In genomic region chr12:114667669-114668150, GRCh38 we compare ENCODE assay signal across 11 cellular contexts. TPM values are rescaled to one million over a fixed set of nuclear protein-coding genes. Genes with fewer than 3 reads are reported as not detected.
DNase-seq lines count a peak whose midpoint lies in the region; ATAC-seq and TF ChIP-seq lines count a peak whose summit lies in the region.
"Had no signal": no experiment of that assay in that cellular context is flagged by ENCODE, and none has a peak within 500 bp of the region (broad histone marks: within the 10 kb centered on the region; RNA-seq: fewer than 3 reads in every experiment).

No MANE protein-coding gene starts in this region.

- no peaks in the 10 kb centered on the region for H3F3A ChIP-seq in MM.1S (ENCODE audit: insufficient read depth, low read length)

- TF ChIP-seq POLR2A in esophagus muscularis mucosa (IDR thresholded peaks at IDR 0.05; ENCODE audit: low read depth) (no peak), ovary (IDR thresholded peaks at IDR 0.05) (no peak)

- H2AFZ ChIP-seq in MM.1S (ENCODE audit: low read length) = no peak overlapping the region

- H3K4me1 ChIP-seq in MM.1S (ENCODE audit: low read length) (no peaks in the 10 kb centered on the region), esophagus muscularis mucosa (peaks cover 0 to 33% (median 27%) of the 10 kb centered on the region in 4 donors), ovary (ENCODE audit: insufficient read depth) (peaks cover 8% of the 10 kb centered on the region)

- H3K9me3 ChIP-seq in AG04450 (ENCODE audit: control insufficient read depth, insufficient read depth, low read length) = peaks cover 16% of the 10 kb centered on the region; the same call in 1 of the 2 replicates
- no peaks in the 10 kb centered on the region for H3K9me3 ChIP-seq in MM.1S (replicated peaks; ENCODE audit: insufficient read depth, low read length)
- no peaks in the 10 kb centered on the region for H3K9me3 ChIP-seq in esophagus muscularis mucosa
- H3K9me3 ChIP-seq in ovary = no peaks in the 10 kb centered on the region

- no peaks in the 10 kb centered on the region for H3K9me2 ChIP-seq in MM.1S (replicated peaks; ENCODE audit: insufficient read depth, low read length)

- POLR2A ChIA-PET in AG04450 (lab: Yijun Ruan, JAX) = interaction anchor here (0.8 to 6.6 kb wide), 4 partner anchors 9 to 1085 kb away, joined by 3 to 138 read pairs (median 6); partner anchors contain the start of gene TBX3

- WGBS in esophagus muscularis mucosa = 29% methylated on average over 16 of the region's 16 CpGs
- 38 to 48% (median 38%) methylated on average over 16 of the region's 16 CpGs for WGBS in ovary, 3 donors

- H3K79me2 ChIP-seq in MM.1S (ENCODE audit: low read length) = no peaks in the 10 kb centered on the region

- CTCF ChIA-PET in AG04450 (lab: Charles Lee) = interaction anchor here (0.5 to 2.5 kb wide), 23 partner anchors 9 to 1849 kb away, joined by 3 to 21 read pairs (median 4); no protein-coding TSS in a partner anchor

- H3K4me3 ChIP-seq in AG04450 (ENCODE audit: low read depth, low read length) (peak overlapping the region; percentile 59), MM.1S (ENCODE audit: low read length) (no peak overlapping the region), esophagus muscularis mucosa (peak overlapping the region; percentile 41 to 52 (median 46)), ovary (peak overlapping the region; percentile 45)

- no peaks in the 10 kb centered on the region for H4K20me1 ChIP-seq in MM.1S (ENCODE audit: insufficient read depth, low read length)

- no peak for TF ChIP-seq CTCF in AG04450 (IDR thresholded peaks at IDR 0.05; ENCODE audit: low read depth, low read length)
- TF ChIP-seq CTCF in MM.1S (IDR thresholded peaks at IDR 0.05; ENCODE audit: low read length) = no peak
- no peak for TF ChIP-seq CTCF in esophagus muscularis mucosa (IDR thresholded peaks at IDR 0.05)
- TF ChIP-seq CTCF in ovary (IDR thresholded peaks at IDR 0.05) = no peak

- no peak for ATAC-seq in HG02588 (IDR thresholded peaks at IDR 0.05; ENCODE audit: unreplicated experiment)
- ATAC-seq in HG03457 (IDR thresholded peaks at IDR 0.05; ENCODE audit: unreplicated experiment) = no peak
- ATAC-seq: CD8-positive, alpha-beta T cell had no signal

- H3K27ac ChIP-seq in AG04450 (ENCODE audit: low read depth, low read length) = peak overlapping the region; percentile 95
- no peak overlapping the region for H3K27ac ChIP-seq in MM.1S (ENCODE audit: low read length)
- H3K27ac ChIP-seq in esophagus muscularis mucosa (replicated peaks in 1 of 4) = no peak overlapping the region
- H3K27ac ChIP-seq in ovary = peak overlapping the region in 1 of 2 donors; percentile 80

- H3K4me2 ChIP-seq in MM.1S (ENCODE audit: low read depth, low read length) = peak overlapping the region; percentile 34; the same call in 1 of the 2 replicates

- DNase-seq in AG04450 (ENCODE audit: low read depth, low spot score) (no peak), MM.1S (no peak), esophagus muscularis mucosa (ENCODE audit: extremely low spot score) (no peak), ovary (peak in 1 of 5 donors; percentile 29), NCI-H345 treated with DMSO at 0.1 percent for 48 hours (lab: John Stamatoyannopoulos, UW; ENCODE audit: unreplicated experiment) (no peak), amygdala (lab: John Stamatoyannopoulos, UW) (no peak)
- DNase-seq: CD8-positive, alpha-beta T cell; SIG-M5; stimulated activated CD4-positive, alpha-beta T cell treated with anti-CD3 and anti-CD28 coated beads, Interleukin-4, amount 100 ng/mL, for 4 hours had no signal

- H3K9ac ChIP-seq in MM.1S (ENCODE audit: low read length) = no peak overlapping the region

- no peak for TF ChIP-seq EP300 in esophagus muscularis mucosa (IDR thresholded peaks at IDR 0.05)
- TF ChIP-seq EP300 in ovary (IDR thresholded peaks at IDR 0.05) = no peak

- H3K27me3 ChIP-seq in AG04450 (ENCODE audit: control insufficient read depth, insufficient read depth, low read length) = no peaks in the 10 kb centered on the region
- peaks cover 32% of the 10 kb centered on the region for H3K27me3 ChIP-seq in MM.1S (replicated peaks; ENCODE audit: insufficient read depth, low read length)
- H3K27me3 ChIP-seq in esophagus muscularis mucosa = peaks cover 0 to 79% (median 33%) of the 10 kb centered on the region in 4 donors
- H3K27me3 ChIP-seq in ovary = no peaks in the 10 kb centered on the region

- no peaks in the 10 kb centered on the region for H3K36me3 ChIP-seq in MM.1S (replicated peaks; ENCODE audit: insufficient read depth, low read length)
- peaks cover 0 to 14% (median 6%) of the 10 kb centered on the region in 4 donors for H3K36me3 ChIP-seq in esophagus muscularis mucosa
- no peaks in the 10 kb centered on the region for H3K36me3 ChIP-seq in ovary

- intact Hi-C loops in esophagus muscularis mucosa (cut with DNase I) (loop anchor here (2.0 kb wide), 1 partner anchor 969 kb away; no protein-coding TSS in a partner anchor), ovary (cut with DNase I) (loop anchor here (2.0 to 10.0 kb wide), 3 partner anchors 787 to 1085 kb away; no protein-coding TSS in a partner anchor)

RNA-seq across cellular contexts. Expression of gene TBX3, which starts 16.3 kb away (rescaled TPM):
- 42.2 and 54.8 TPM in 2 replicates for polyA plus RNA-seq in AG04450 (2011; rRNA removed)
- polyA minus RNA-seq in AG04450 (2011; rRNA and poly(A)+ RNA removed) = 73.0 and 74.6 TPM in 2 replicates
- 10 to 100 TPM in 1 of 4 donors, 1 to 10 TPM in 3; 5.3 to 10.4 (median 8.6) TPM for total RNA-seq in esophagus muscularis mucosa
- total RNA-seq in ovary = 100 to 1,000 TPM in 1 of 7 donors, 10 to 100 TPM in 6; 41.4 to 106 (median 74.6) TPM
- 10 to 100 TPM; 25.4 to 33.7 TPM for polyA plus RNA-seq in ovary
- total RNA-seq: CD8-positive, alpha-beta T cell had no signal
